ENCODE assay signal across 15 cellular contexts in genomic region chr12:76936562-76937185, GRCh38. TPM values are rescaled to one million over a fixed set of nuclear protein-coding genes. Genes with fewer than 3 reads are reported as not detected.
"Had no signal": no experiment of that assay in that cellular context is flagged by ENCODE, and none has a peak within 500 bp of the region (broad histone marks: within the 10 kb centered on the region; RNA-seq: fewer than 3 reads in every experiment).

No MANE protein-coding gene starts in this region.

- H3K4me3 Mint-ChIP-seq: activated naive CD4-positive, alpha-beta T cell treated with anti-CD3 and anti-CD28 coated beads, Interleukin-2, amount 50 U/mL, for 24 hours; immature natural killer cell; mesothelial cell of epicardium; naive thymus-derived CD8-positive, alpha-beta T cell; stimulated activated naive CD8-positive, alpha-beta T cell treated with anti-CD3 and anti-CD28 coated beads, Interleukin-15, Interleukin-2, amounts not matched to agents 100 ng/mL and 50 ng/mL, for 24 hours had no signal

- ATAC-seq: body of pancreas; naive thymus-derived CD8-positive, alpha-beta T cell had no signal

- H3K4me3 ChIP-seq: body of pancreas, left ventricle myocardium inferior, tibial artery had no signal

- H3K9me3 ChIP-seq: body of pancreas, left ventricle myocardium inferior, tibial artery had no signal

- H3K9me3 Mint-ChIP-seq: activated naive CD4-positive, alpha-beta T cell treated with anti-CD3 and anti-CD28 coated beads, Interleukin-2, amount 50 U/mL, for 24 hours; naive thymus-derived CD8-positive, alpha-beta T cell; stimulated activated naive CD8-positive, alpha-beta T cell treated with anti-CD3 and anti-CD28 coated beads, Interleukin-15, Interleukin-2, amounts not matched to agents 100 ng/mL and 50 ng/mL, for 24 hours had no signal

- FAIRE-seq: endometrium had no signal

- H3K27me3 Mint-ChIP-seq: progenitor cell of endocrine pancreas; stimulated activated naive CD8-positive, alpha-beta T cell treated with anti-CD3 and anti-CD28 coated beads, Interleukin-15, Interleukin-2, amounts not matched to agents 100 ng/mL and 50 ng/mL, for 24 hours had no signal

- DNase-seq: activated gamma-delta T cell treated with Interleukin-2 at 50 U/mL for 16 hours; activated T-cell treated with anti-CD3 and anti-CD28 coated beads, Interleukin-2, amount 50 U/mL, for 1 hour; anterior cingulate cortex; body of pancreas; immature natural killer cell; left ventricle myocardium inferior; naive thymus-derived CD8-positive, alpha-beta T cell; stimulated activated CD4-positive, alpha-beta T cell treated with anti-CD3 and anti-CD28 coated beads, Interleukin-12 subunit alpha, Interleukin-12 subunit beta, amount 100 ng/mL, for 4 hours; substantia nigra; tibial artery had no signal

- H3K4me1 Mint-ChIP-seq: activated naive CD4-positive, alpha-beta T cell treated with anti-CD3 and anti-CD28 coated beads, Interleukin-2, amount 50 U/mL, for 24 hours; immature natural killer cell; naive thymus-derived CD8-positive, alpha-beta T cell had no signal

- H3K36me3 Mint-ChIP-seq: activated naive CD4-positive, alpha-beta T cell treated with anti-CD3 and anti-CD28 coated beads, Interleukin-2, amount 50 U/mL, for 24 hours; immature natural killer cell; mesothelial cell of epicardium had no signal

- H3K27me3 ChIP-seq: body of pancreas, tibial artery had no signal

- H3K36me3 ChIP-seq: left ventricle myocardium inferior, tibial artery had no signal

- H3K27ac ChIP-seq: body of pancreas, left ventricle myocardium inferior, tibial artery had no signal

- H3K4me1 ChIP-seq: body of pancreas, left ventricle myocardium inferior, tibial artery had no signal

- H3K27ac Mint-ChIP-seq: activated naive CD4-positive, alpha-beta T cell treated with anti-CD3 and anti-CD28 coated beads, Interleukin-2, amount 50 U/mL, for 24 hours; immature natural killer cell; mesothelial cell of epicardium; naive thymus-derived CD8-positive, alpha-beta T cell; progenitor cell of endocrine pancreas; stimulated activated naive CD8-positive, alpha-beta T cell treated with anti-CD3 and anti-CD28 coated beads, Interleukin-15, Interleukin-2, amounts not matched to agents 100 ng/mL and 50 ng/mL, for 24 hours had no signal

RNA-seq across cellular contexts. Expression of gene CSRP2, which starts 57.9 kb away (rescaled TPM):
- total RNA-seq: naive thymus-derived CD8-positive, alpha-beta T cell had no signal
